In genomic region chrX:22314692-22315091, GRCh38 we compare ENCODE assay signal across 1 cellular context.
TF ChIP-seq lines count a peak whose summit lies in the region.

No MANE protein-coding gene starts in this region.

TF ChIP-seq in IMR-90, 13 proteins besides CTCF, POLR2A, EP300 and RAD21 (continued from another document):
- no peak for TF ChIP-seq ELK1 (IDR thresholded peaks at IDR 0.05; ENCODE audit: borderline replicate concordance, low read depth, low read length)
- TF ChIP-seq BHLHE40 (IDR thresholded peaks at IDR 0.05; ENCODE audit: low read depth, low read length) = no peak
- TF ChIP-seq RFX5 (IDR thresholded peaks at IDR 0.05; ENCODE audit: low read depth, low read length) = no peak
TF ChIP-seq in IMR-90: peak in this region for 0.
